In the genomic region with DNA sequence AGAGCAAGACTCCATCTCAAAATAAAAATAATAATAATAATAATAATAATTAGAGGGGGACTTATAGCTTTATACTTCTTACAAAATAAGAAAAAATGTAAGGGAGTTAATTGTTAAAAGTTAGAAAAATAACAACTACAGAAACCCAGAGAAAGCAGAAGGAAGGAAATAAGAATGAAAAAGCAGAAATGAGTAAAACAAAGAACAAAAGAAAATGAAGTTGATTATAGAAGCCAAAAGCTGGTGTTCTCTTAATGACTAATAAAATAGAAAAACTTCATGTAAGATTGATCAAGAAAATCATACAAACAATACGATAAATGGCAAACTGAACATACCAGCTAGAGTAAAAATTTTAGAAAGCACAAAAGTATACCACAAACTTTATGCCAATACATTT, we compare ENCODE assay signal across 18 cellular contexts. TPM values are rescaled to one million over a fixed set of nuclear protein-coding genes. Genes with fewer than 3 reads are reported as not detected.
DNase-seq lines count a peak whose midpoint lies in the region; ATAC-seq and TF ChIP-seq lines count a peak whose summit lies in the region.
"Had no signal": no experiment of that assay in that cellular context is flagged by ENCODE, and none has a peak within 500 bp of the region (broad histone marks: within the 10 kb centered on the region; RNA-seq: fewer than 3 reads in every experiment).

No MANE protein-coding gene starts in this region.

- no peaks in the 10 kb centered on the region for H3K9me2 ChIP-seq in SU-DHL-6 (replicated peaks; ENCODE audit: insufficient read depth, low read length)
- H3K9me2 ChIP-seq: SK-N-SH had no signal

- H4K20me1 ChIP-seq in SU-DHL-6 (ENCODE audit: low read depth, low read length) = no peaks in the 10 kb centered on the region

- H3K9me3 ChIP-seq in SU-DHL-6 (ENCODE audit: insufficient read depth, low read length) = no peaks in the 10 kb centered on the region
- H3K9me3 ChIP-seq: SK-N-SH had no signal

- peak overlapping the region; percentile 44 for H3K4me2 ChIP-seq in SU-DHL-6 (ENCODE audit: low read depth, low read length, poor library complexity, severe bottlenecking)
- H3K4me2 ChIP-seq: GM23338, SK-N-SH had no signal

- H3K27me3 ChIP-seq in SU-DHL-6 (ENCODE audit: low read length) = no peaks in the 10 kb centered on the region

- H3K4me1 Mint-ChIP-seq in activated CD4-positive, alpha-beta T cell treated with anti-CD3 and anti-CD28 coated beads, Interleukin-2, amount 10 ng/mL, durations not matched to agents 24 days and 14 days = peaks cover 45% of the 10 kb centered on the region
- peaks cover 33% of the 10 kb centered on the region for H3K4me1 Mint-ChIP-seq in CD14-positive monocyte
- peaks cover 15% of the 10 kb centered on the region for H3K4me1 Mint-ChIP-seq in memory B cell

- H3K27ac Mint-ChIP-seq in activated CD4-positive, alpha-beta T cell treated with anti-CD3 and anti-CD28 coated beads, Interleukin-2, amount 10 ng/mL, durations not matched to agents 24 days and 14 days = peak overlapping the region; percentile 70
- H3K27ac Mint-ChIP-seq in CD14-positive monocyte (peak overlapping the region in 5 of 7 donors; percentile 21 to 76 (median 67)), memory B cell (no peak overlapping the region)
- H3K27ac Mint-ChIP-seq: GM23338 had no signal

- intact Hi-C loops in activated CD4-positive, alpha-beta T cell treated with anti-CD3 and anti-CD28 coated beads, Interleukin-2, amount 10 ng/mL, durations not matched to agents 24 days and 14 days (cut with micrococcal nuclease) = loop anchor here (2.0 kb wide), 2 partner anchors 13 to 91 kb away; no protein-coding TSS in a partner anchor
- intact Hi-C loops in CD14-positive monocyte (cut with micrococcal nuclease) = no loop called here
- intact Hi-C loops in Right ventricle myocardium superior (cut with DNase I) = no loop called here
- intact Hi-C loops in head of caudate nucleus (cut with DNase I) = no loop called here

- H3K9ac ChIP-seq in SU-DHL-6 (ENCODE audit: low read length) = no peak overlapping the region
- H3K9ac ChIP-seq: SK-N-SH had no signal

- H3K4me3 Mint-ChIP-seq in activated CD4-positive, alpha-beta T cell treated with anti-CD3 and anti-CD28 coated beads, Interleukin-2, amount 10 ng/mL, durations not matched to agents 24 days and 14 days = no peak overlapping the region
- H3K4me3 Mint-ChIP-seq in CD14-positive monocyte = peak overlapping the region in 1 of 2 donors; percentile 67
- no peak overlapping the region for H3K4me3 Mint-ChIP-seq in memory B cell
- H3K4me3 Mint-ChIP-seq: GM23338 had no signal

- H3K36me3 ChIP-seq in SU-DHL-6 (ENCODE audit: low read length) = no peaks in the 10 kb centered on the region

- no peak for DNase-seq in activated CD4-positive, alpha-beta T cell treated with anti-CD3 and anti-CD28 coated beads, Interleukin-2, amount 10 ng/mL, durations not matched to agents 24 days and 14 days
- no peak for DNase-seq in activated CD4-positive, alpha-beta T cell treated with anti-CD3 and anti-CD28 coated beads for 48 hours
- no peak for DNase-seq in CD14-positive monocyte (ENCODE audit: low spot score)
- no peak for DNase-seq in memory B cell (ENCODE audit: low spot score in 2 of 2)
- DNase-seq in Right ventricle myocardium superior = no peak
- no peak for DNase-seq in head of caudate nucleus
- DNase-seq: IMR-90; NCI-H1417 treated with DMSO at 0.1 percent for 48 hours; NCI-H2029; NCI-H2171; NCI-H446; NK-92 treated with Interleukin-12 subunit alpha and Interleukin-12 subunit beta, amount 100 ng/mL, for 24 hours; SK-N-SH had no signal

- peak; percentile 35 for ATAC-seq in memory B cell (ENCODE audit: low read depth)
- ATAC-seq in Right ventricle myocardium superior (ENCODE audit: poor library complexity) = no peak
- no peak for ATAC-seq in HG02642 (IDR thresholded peaks at IDR 0.05; ENCODE audit: poor library complexity, unreplicated experiment)
- ATAC-seq: GM23338, HCT116 had no signal

- no peak for TF ChIP-seq CTCF in CD14-positive monocyte (IDR thresholded peaks at IDR 0.05)
- TF ChIP-seq CTCF in SU-DHL-6 (IDR thresholded peaks at IDR 0.05; ENCODE audit: insufficient read depth, low read length, poor library complexity, severe bottlenecking) = no peak

- peaks cover 7% of the 10 kb centered on the region for H3K36me3 Mint-ChIP-seq in activated CD4-positive, alpha-beta T cell treated with anti-CD3 and anti-CD28 coated beads, Interleukin-2, amount 10 ng/mL, durations not matched to agents 24 days and 14 days (ENCODE audit: low read depth)
- no peaks in the 10 kb centered on the region for H3K36me3 Mint-ChIP-seq in CD14-positive monocyte
- peaks cover 2% of the 10 kb centered on the region for H3K36me3 Mint-ChIP-seq in memory B cell

- H3K27ac ChIP-seq in SU-DHL-6 (ENCODE audit: low read depth, low read length) = peak overlapping the region; percentile 36
- H3K27ac ChIP-seq: C4-2B had no signal

- H3K4me3 ChIP-seq in SU-DHL-6 (ENCODE audit: insufficient read depth, low read length, poor library complexity, severe bottlenecking) = no peak overlapping the region
- H3K4me3 ChIP-seq: GM23338 had no signal

- H3K9me3 Mint-ChIP-seq in activated CD4-positive, alpha-beta T cell treated with anti-CD3 and anti-CD28 coated beads, Interleukin-2, amount 10 ng/mL, durations not matched to agents 24 days and 14 days = peaks cover 8% of the 10 kb centered on the region
- H3K9me3 Mint-ChIP-seq in CD14-positive monocyte (peaks cover 0 to 2% (median 0%) of the 10 kb centered on the region in 7 donors), memory B cell (peaks cover 2% of the 10 kb centered on the region)
- H3K9me3 Mint-ChIP-seq: GM23338 had no signal

- no peaks in the 10 kb centered on the region for H3K79me2 ChIP-seq in SU-DHL-6 (ENCODE audit: insufficient read depth, low read length)

- H3F3A ChIP-seq in SU-DHL-6 (ENCODE audit: insufficient read depth) = peaks cover 44% of the 10 kb centered on the region

- no peak overlapping the region for H2AFZ ChIP-seq in SU-DHL-6 (ENCODE audit: low read depth, low read length, severe bottlenecking)
- H2AFZ ChIP-seq: GM23338 had no signal

- no peaks in the 10 kb centered on the region for H3K27me3 Mint-ChIP-seq in activated CD4-positive, alpha-beta T cell treated with anti-CD3 and anti-CD28 coated beads, Interleukin-2, amount 10 ng/mL, durations not matched to agents 24 days and 14 days
- H3K27me3 Mint-ChIP-seq in CD14-positive monocyte (ENCODE audit: low read depth in 3 of 3) (peaks cover 0 to 4% (median 0%) of the 10 kb centered on the region in 3 donors), memory B cell (no peaks in the 10 kb centered on the region)

RNA-seq across cellular contexts. Expression of a gene that starts 6.8 kb away (rescaled TPM):
- 143 and 149 TPM in 2 replicates for total RNA-seq in activated CD4-positive, alpha-beta T cell treated with anti-CD3 and anti-CD28 coated beads, Interleukin-2, amount 10 ng/mL, durations not matched to agents 24 days and 14 days
- 10 to 100 TPM; 82.6 to 85.2 TPM for polyA plus RNA-seq in CD14-positive monocyte
- total RNA-seq in Right ventricle myocardium superior = 36.0 TPM

RNA-seq across cellular contexts. Expression of a gene that starts 38.4 kb away (rescaled TPM):
- 345 and 375 TPM in 2 replicates for total RNA-seq in activated CD4-positive, alpha-beta T cell treated with anti-CD3 and anti-CD28 coated beads, Interleukin-2, amount 10 ng/mL, durations not matched to agents 24 days and 14 days
- 10 to 100 TPM; 25.1 to 35.6 TPM for polyA plus RNA-seq in CD14-positive monocyte
- 8.2 TPM for total RNA-seq in Right ventricle myocardium superior

Comparison
In these comparisons a context has a peak if more than half of its experiments do, and no peak if none do; other contexts are left out.
1. RNA of a gene that starts 38.4 kb away (total RNA-seq): 345 to 375 TPM in activated CD4-positive, alpha-beta T cell treated with anti-CD3 and anti-CD28 coated beads, Interleukin-2, amount 10 ng/mL, durations not matched to agents 24 days and 14 days; 8.2 TPM in Right ventricle myocardium superior (single experiment); every median in the first group is over 10 times any median in the second.